ENCODE assay signal across 8 cellular contexts in genomic region chr3:62318365-62318751, GRCh38. TPM values are rescaled to one million over a fixed set of nuclear protein-coding genes. Genes with fewer than 3 reads are reported as not detected.
DNase-seq lines count a peak whose midpoint lies in the region; ATAC-seq, FAIRE-seq and TF ChIP-seq lines count a peak whose summit lies in the region.

No MANE protein-coding gene starts in this region.

- no peak for TF ChIP-seq CTCF in glutamatergic neuron (IDR thresholded peaks at IDR 0.05; ENCODE audit: partially characterized antibody, unreplicated experiment)

- no peak for FAIRE-seq in HTR-8/SVneo (lab: Jason Lieb, UNC)

- H3K36me3 Mint-ChIP-seq in T-helper 17 cell (ENCODE audit: low read depth) (peaks cover 2% of the 10 kb centered on the region), glutamatergic neuron (ENCODE audit: unreplicated experiment) (no peaks in the 10 kb centered on the region)

- no peak for TF ChIP-seq POLR2A in GM18505 (IDR thresholded peaks at IDR 0.05; ENCODE audit: borderline replicate concordance, extremely low read depth, insufficient read depth, insufficient read length)

- DNase-seq in T-helper 17 cell (no peak), glutamatergic neuron (no peak), Kasumi-1 (lab: John Stamatoyannopoulos, UW) (no peak), NCI-H2081 treated with DMSO at 0.1 percent for 48 hours (lab: John Stamatoyannopoulos, UW) (no peak), HTR-8/SVneo (ENCODE audit: insufficient read length, low spot score) (no peak)

- H3K9me3 Mint-ChIP-seq in glutamatergic neuron (ENCODE audit: unreplicated experiment) = peaks cover 5% of the 10 kb centered on the region

- H3K4me3 ChIP-seq in skin epidermis = peak overlapping the region; percentile 40 to 58 (median 53)

- ATAC-seq in GM21529 (IDR thresholded peaks at IDR 0.05; ENCODE audit: unreplicated experiment) (peak; percentile 14), T-helper 17 cell (no peak), GM18505 (IDR thresholded peaks at IDR 0.05; ENCODE audit: unreplicated experiment) (no peak)

- H3K4me1 Mint-ChIP-seq in T-helper 17 cell = peaks cover 4% of the 10 kb centered on the region
- H3K4me1 Mint-ChIP-seq in glutamatergic neuron (ENCODE audit: low read depth, unreplicated experiment) = peaks cover 2% of the 10 kb centered on the region

- H3K27me3 Mint-ChIP-seq in T-helper 17 cell = peaks cover 14% of the 10 kb centered on the region
- H3K27me3 Mint-ChIP-seq in glutamatergic neuron (ENCODE audit: unreplicated experiment) = peaks cover 2% of the 10 kb centered on the region

- H3K27ac ChIP-seq in skin epidermis = peak overlapping the region in 16 of 21 experiments; percentile 26 to 82 (median 75)

- no peaks in the 10 kb centered on the region for H3K9me3 ChIP-seq in T-helper 17 cell (ENCODE audit: control insufficient read depth, low read length, poor library complexity, severe bottlenecking)

- H3K27ac Mint-ChIP-seq in T-helper 17 cell = peak overlapping the region; percentile 8
- peak overlapping the region; percentile 99 for H3K27ac Mint-ChIP-seq in glutamatergic neuron (ENCODE audit: unreplicated experiment)

- peak overlapping the region; percentile 91 for H3K4me3 Mint-ChIP-seq in T-helper 17 cell
- H3K4me3 Mint-ChIP-seq in glutamatergic neuron (ENCODE audit: unreplicated experiment) = peak overlapping the region; percentile 99

RNA-seq across cellular contexts. Expression of gene FEZF2, which starts 55.0 kb away (rescaled TPM):
- total RNA-seq in T-helper 17 cell (not detected), glutamatergic neuron (ENCODE audit: unreplicated experiment) (0.49 TPM)
